Comparison of ENCODE assay signal across 16 cellular contexts in genomic region chr21:41143596-41144325, GRCh38. TPM values are rescaled to one million over a fixed set of nuclear protein-coding genes. Genes with fewer than 3 reads are reported as not detected.
DNase-seq lines count a peak whose midpoint lies in the region; ATAC-seq and TF ChIP-seq lines count a peak whose summit lies in the region.
"Had no signal": no experiment of that assay in that cellular context is flagged by ENCODE, and none has a peak within 500 bp of the region (broad histone marks: within the 10 kb centered on the region; RNA-seq: fewer than 3 reads in every experiment).

No MANE protein-coding gene starts in this region.

- peaks cover 2% of the 10 kb centered on the region for H3K27me3 Mint-ChIP-seq in activated naive CD8-positive, alpha-beta T cell treated with anti-CD3 and anti-CD28 coated beads, Interleukin-2, amount 10 ng/mL, durations not matched to agents 7 days and 5 days
- H3K27me3 Mint-ChIP-seq in activated naive CD8-positive, alpha-beta T cell treated with anti-CD3 and anti-CD28 coated beads, Interleukin-2, amount 50 U/mL, for 24 hours: peaks cover 5% of the 10 kb centered on the region
- H3K27me3 Mint-ChIP-seq in neural crest cell (ENCODE audit: low read depth): no peaks in the 10 kb centered on the region
- H3K27me3 Mint-ChIP-seq in activated CD8-positive, alpha-beta T cell treated with anti-CD3 and anti-CD28 coated beads, Interleukin-2, amount 10 ng/mL, durations not matched to agents 7 days and 5 days (ENCODE audit: low read depth): no peaks in the 10 kb centered on the region

- H3K9me3 Mint-ChIP-seq in activated naive CD8-positive, alpha-beta T cell treated with anti-CD3 and anti-CD28 coated beads, Interleukin-2, amount 10 ng/mL, durations not matched to agents 7 days and 5 days: no peaks in the 10 kb centered on the region
- no peaks in the 10 kb centered on the region for H3K9me3 Mint-ChIP-seq in activated naive CD8-positive, alpha-beta T cell treated with anti-CD3 and anti-CD28 coated beads, Interleukin-2, amount 50 U/mL, for 24 hours
- peaks cover 2% of the 10 kb centered on the region for H3K9me3 Mint-ChIP-seq in neural crest cell
- no peaks in the 10 kb centered on the region for H3K9me3 Mint-ChIP-seq in activated CD8-positive, alpha-beta T cell treated with anti-CD3 and anti-CD28 coated beads, Interleukin-2, amount 10 ng/mL, durations not matched to agents 7 days and 5 days (ENCODE audit: insufficient read depth)
- H3K9me3 Mint-ChIP-seq: CD4-positive, alpha-beta T cell; CD8-positive, alpha-beta T cell had no signal

- ATAC-seq in activated naive CD8-positive, alpha-beta T cell treated with anti-CD3 and anti-CD28 coated beads, Interleukin-2, amount 10 ng/mL, durations not matched to agents 7 days and 5 days (ENCODE audit: low read depth): no peak
- ATAC-seq in activated naive CD8-positive, alpha-beta T cell treated with anti-CD3 and anti-CD28 coated beads, Interleukin-2, amount 50 U/mL, for 24 hours: no peak
- ATAC-seq in activated CD8-positive, alpha-beta T cell treated with anti-CD3 and anti-CD28 coated beads, Interleukin-2, amount 10 ng/mL, durations not matched to agents 7 days and 5 days: no peak
- ATAC-seq: A549; CD8-positive, alpha-beta T cell had no signal

- DNase-seq in activated naive CD8-positive, alpha-beta T cell treated with anti-CD3 and anti-CD28 coated beads, Interleukin-2, amount 10 ng/mL, durations not matched to agents 7 days and 5 days: no peak
- no peak for DNase-seq in activated naive CD8-positive, alpha-beta T cell treated with anti-CD3 and anti-CD28 coated beads, Interleukin-2, amount 50 U/mL, for 24 hours
- DNase-seq in neural crest cell (ENCODE audit: low read depth, low spot score) (no peak), posterior vena cava (ENCODE audit: low spot score) (peak; percentile 72), RKO (ENCODE audit: low spot score) (no peak), NCI-H526 treated with DMSO at 0.1 percent for 48 hours (lab: John Stamatoyannopoulos, UW) (no peak)
- DNase-seq in activated CD8-positive, alpha-beta T cell treated with anti-CD3 and anti-CD28 coated beads, Interleukin-2, amount 10 ng/mL, durations not matched to agents 7 days and 5 days: no peak
- DNase-seq: AML-193; Caco-2; Calu3; CD4-positive, alpha-beta T cell; CD8-positive, alpha-beta T cell; DMS79 treated with DMSO at 0.1 percent for 48 hours; GF-D8 had no signal

- H3K36me3 Mint-ChIP-seq in activated naive CD8-positive, alpha-beta T cell treated with anti-CD3 and anti-CD28 coated beads, Interleukin-2, amount 10 ng/mL, durations not matched to agents 7 days and 5 days: no peaks in the 10 kb centered on the region
- H3K36me3 Mint-ChIP-seq in activated naive CD8-positive, alpha-beta T cell treated with anti-CD3 and anti-CD28 coated beads, Interleukin-2, amount 50 U/mL, for 24 hours (ENCODE audit: low read depth): no peaks in the 10 kb centered on the region
- H3K36me3 Mint-ChIP-seq in neural crest cell (ENCODE audit: low read depth): no peaks in the 10 kb centered on the region
- no peaks in the 10 kb centered on the region for H3K36me3 Mint-ChIP-seq in activated CD8-positive, alpha-beta T cell treated with anti-CD3 and anti-CD28 coated beads, Interleukin-2, amount 10 ng/mL, durations not matched to agents 7 days and 5 days (ENCODE audit: low read depth)
- H3K36me3 Mint-ChIP-seq: CD8-positive, alpha-beta T cell had no signal

- CTCF ChIA-PET in activated CD8-positive, alpha-beta T cell treated with anti-CD3 and anti-CD28 coated beads, Interleukin-2, amount 10 ng/mL, durations not matched to agents 7 days and 5 days (lab: Charles Lee): no interaction called here

- no peak for TF ChIP-seq CTCF in neural crest cell (conservative IDR thresholded peaks at IDR 0.05)

- POLR2A ChIA-PET in activated naive CD8-positive, alpha-beta T cell treated with anti-CD3 and anti-CD28 coated beads, Interleukin-2, amount 10 ng/mL, durations not matched to agents 7 days and 5 days (lab: Charles Lee): no interaction called here
- POLR2A ChIA-PET in activated CD8-positive, alpha-beta T cell treated with anti-CD3 and anti-CD28 coated beads, Interleukin-2, amount 10 ng/mL, durations not matched to agents 7 days and 5 days (lab: Charles Lee): no interaction called here

- intact Hi-C loops in posterior vena cava (cut with DNase I): no loop called here

- peak overlapping the region; percentile 46 for H3K27ac Mint-ChIP-seq in activated naive CD8-positive, alpha-beta T cell treated with anti-CD3 and anti-CD28 coated beads, Interleukin-2, amount 10 ng/mL, durations not matched to agents 7 days and 5 days
- no peak overlapping the region for H3K27ac Mint-ChIP-seq in activated naive CD8-positive, alpha-beta T cell treated with anti-CD3 and anti-CD28 coated beads, Interleukin-2, amount 50 U/mL, for 24 hours
- H3K27ac Mint-ChIP-seq in neural crest cell (ENCODE audit: unreplicated experiment): peak overlapping the region; percentile 37
- H3K27ac Mint-ChIP-seq in activated CD8-positive, alpha-beta T cell treated with anti-CD3 and anti-CD28 coated beads, Interleukin-2, amount 10 ng/mL, durations not matched to agents 7 days and 5 days: no peak overlapping the region
- H3K27ac Mint-ChIP-seq: B cell; CD4-positive, alpha-beta T cell; CD8-positive, alpha-beta T cell had no signal

- H3K4me3 Mint-ChIP-seq in activated naive CD8-positive, alpha-beta T cell treated with anti-CD3 and anti-CD28 coated beads, Interleukin-2, amount 10 ng/mL, durations not matched to agents 7 days and 5 days: no peak overlapping the region
- H3K4me3 Mint-ChIP-seq in activated naive CD8-positive, alpha-beta T cell treated with anti-CD3 and anti-CD28 coated beads, Interleukin-2, amount 50 U/mL, for 24 hours: no peak overlapping the region
- no peak overlapping the region for H3K4me3 Mint-ChIP-seq in neural crest cell
- no peak overlapping the region for H3K4me3 Mint-ChIP-seq in activated CD8-positive, alpha-beta T cell treated with anti-CD3 and anti-CD28 coated beads, Interleukin-2, amount 10 ng/mL, durations not matched to agents 7 days and 5 days
- H3K4me3 Mint-ChIP-seq: B cell; CD4-positive, alpha-beta T cell; CD8-positive, alpha-beta T cell had no signal

- H3K4me1 Mint-ChIP-seq in activated naive CD8-positive, alpha-beta T cell treated with anti-CD3 and anti-CD28 coated beads, Interleukin-2, amount 10 ng/mL, durations not matched to agents 7 days and 5 days: no peaks in the 10 kb centered on the region
- H3K4me1 Mint-ChIP-seq in activated naive CD8-positive, alpha-beta T cell treated with anti-CD3 and anti-CD28 coated beads, Interleukin-2, amount 50 U/mL, for 24 hours: no peaks in the 10 kb centered on the region
- peaks cover 18% of the 10 kb centered on the region for H3K4me1 Mint-ChIP-seq in neural crest cell
- no peaks in the 10 kb centered on the region for H3K4me1 Mint-ChIP-seq in activated CD8-positive, alpha-beta T cell treated with anti-CD3 and anti-CD28 coated beads, Interleukin-2, amount 10 ng/mL, durations not matched to agents 7 days and 5 days (ENCODE audit: low read depth)

RNA-seq across cellular contexts. Expression of gene BACE2, which starts 24.2 kb away (rescaled TPM):
- total RNA-seq in activated naive CD8-positive, alpha-beta T cell treated with anti-CD3 and anti-CD28 coated beads, Interleukin-2, amount 10 ng/mL, durations not matched to agents 7 days and 5 days: 1 to 10 TPM; 5.1 to 5.2 TPM
- total RNA-seq in neural crest cell (16.9 and 17.4 TPM in 2 replicates), posterior vena cava (100 to 1,000 TPM in 1 of 2 donors, 10 to 100 TPM in 1; 70.4 to 102 TPM)
- 1 to 10 TPM; 4.1 to 4.6 TPM for total RNA-seq in activated CD8-positive, alpha-beta T cell treated with anti-CD3 and anti-CD28 coated beads, Interleukin-2, amount 10 ng/mL, durations not matched to agents 7 days and 5 days

Comparison
In these comparisons a context has a peak if more than half of its experiments do, and no peak if none do; other contexts are left out.
1. H3K27ac Mint-ChIP-seq: peak in activated naive CD8-positive, alpha-beta T cell treated with anti-CD3 and anti-CD28 coated beads, Interleukin-2, amount 10 ng/mL, durations not matched to agents 7 days and 5 days (single experiment) and neural crest cell (single experiment); none in activated naive CD8-positive, alpha-beta T cell treated with anti-CD3 and anti-CD28 coated beads, Interleukin-2, amount 50 U/mL, for 24 hours (single experiment) and activated CD8-positive, alpha-beta T cell treated with anti-CD3 and anti-CD28 coated beads, Interleukin-2, amount 10 ng/mL, durations not matched to agents 7 days and 5 days (single experiment).